In genomic region chr11:65716294-65716693, GRCh38 we compare ENCODE assay signal across 2 cellular contexts.
TF ChIP-seq lines count a peak whose summit lies in the region.

No MANE protein-coding gene starts in this region.

TF ChIP-seq in endothelial cell of umbilical vein, 7 proteins besides CTCF, POLR2A, EP300 and RAD21:
- no peak for TF ChIP-seq MAX (IDR thresholded peaks at IDR 0.05; ENCODE audit: insufficient read depth, insufficient read length)
TF ChIP-seq in endothelial cell of umbilical vein: peak in this region for 0.

TF ChIP-seq in SK-N-SH treated with all-trans-retinoic acid at 6 μM for 48 hours, 23 proteins besides CTCF, POLR2A, EP300 and RAD21:
- TF ChIP-seq POU6F1 (CRISPR knock-in tag; IDR thresholded peaks at IDR 0.05; ENCODE audit: borderline replicate concordance, low read depth): no peak
- no peak for TF ChIP-seq ZNF565 (CRISPR knock-in tag; conservative IDR thresholded peaks at IDR 0.05; ENCODE audit: low read depth)
- TF ChIP-seq SNAI2 (CRISPR knock-in tag; IDR thresholded peaks at IDR 0.05): no peak
- no peak for TF ChIP-seq ZNF8 (CRISPR knock-in tag; IDR thresholded peaks at IDR 0.05)
- TF ChIP-seq BACH2 (CRISPR knock-in tag; IDR thresholded peaks at IDR 0.05; ENCODE audit: borderline replicate concordance): no peak
- TF ChIP-seq TOX (CRISPR knock-in tag; IDR thresholded peaks at IDR 0.05; ENCODE audit: borderline replicate concordance): no peak
- TF ChIP-seq TSHZ2 (CRISPR knock-in tag; IDR thresholded peaks at IDR 0.05): no peak
- no peak for TF ChIP-seq GLIS3 (CRISPR knock-in tag; IDR thresholded peaks at IDR 0.05)
- no peak for TF ChIP-seq TCF4 (CRISPR knock-in tag; IDR thresholded peaks at IDR 0.05; ENCODE audit: borderline replicate concordance)
- TF ChIP-seq ESRRG (CRISPR knock-in tag; IDR thresholded peaks at IDR 0.05): no peak
- TF ChIP-seq ARNTL (CRISPR knock-in tag; IDR thresholded peaks at IDR 0.05; ENCODE audit: borderline replicate concordance, low read depth): no peak
TF ChIP-seq in SK-N-SH treated with all-trans-retinoic acid at 6 μM for 48 hours: peak in this region for 0.
